Comparison of ENCODE assay signal across 12 cellular contexts in genomic region chr13:24267801-24268200, GRCh38. TPM values are rescaled to one million over a fixed set of nuclear protein-coding genes. Genes with fewer than 3 reads are reported as not detected.
DNase-seq lines count a peak whose midpoint lies in the region; ATAC-seq and TF ChIP-seq lines count a peak whose summit lies in the region.
"Had no signal": no experiment of that assay in that cellular context is flagged by ENCODE, and none has a peak within 500 bp of the region (broad histone marks: within the 10 kb centered on the region; RNA-seq: fewer than 3 reads in every experiment).

No MANE protein-coding gene starts in this region.

- H3K27me3 ChIP-seq in CD4-positive, alpha-beta T cell (ENCODE audit: control insufficient read depth, insufficient read depth, low read length): no peaks in the 10 kb centered on the region
- H3K27me3 ChIP-seq in Peyer's patch (no peaks in the 10 kb centered on the region), esophagus muscularis mucosa (no peaks in the 10 kb centered on the region), sigmoid colon (no peaks in the 10 kb centered on the region)

- H3K36me3 ChIP-seq in Peyer's patch (no peaks in the 10 kb centered on the region), esophagus muscularis mucosa (no peaks in the 10 kb centered on the region), sigmoid colon (no peaks in the 10 kb centered on the region)

- H3K4me3 Mint-ChIP-seq in CD4-positive, alpha-beta T cell: peak overlapping the region; percentile 89
- H3K4me3 Mint-ChIP-seq: mesothelial cell of epicardium had no signal

- no peak for TF ChIP-seq EP300 in esophagus muscularis mucosa (IDR thresholded peaks at IDR 0.05)
- TF ChIP-seq EP300 in sigmoid colon (IDR thresholded peaks at IDR 0.05): no peak

- H3K9me3 Mint-ChIP-seq in CD4-positive, alpha-beta T cell: no peaks in the 10 kb centered on the region
- H3K9me3 Mint-ChIP-seq: mesothelial cell of epicardium had no signal

- H3K27me3 Mint-ChIP-seq in CD4-positive, alpha-beta T cell: peaks cover 5% of the 10 kb centered on the region

- TF ChIP-seq POLR2A in Peyer's patch (IDR thresholded peaks at IDR 0.05) (no peak), esophagus muscularis mucosa (IDR thresholded peaks at IDR 0.05; ENCODE audit: low read depth) (no peak), sigmoid colon (IDR thresholded peaks at IDR 0.05) (no peak)

- H3K4me1 ChIP-seq in Peyer's patch (peaks cover 4 to 30% (median 9%) of the 10 kb centered on the region in 4 donors), esophagus muscularis mucosa (peaks cover 32 to 50% (median 39%) of the 10 kb centered on the region in 4 donors), sigmoid colon (peaks cover 0 to 45% (median 28%) of the 10 kb centered on the region in 4 donors)

- H3K27ac ChIP-seq in CD4-positive, alpha-beta T cell (ENCODE audit: low read depth, low read length): peak overlapping the region; percentile 99
- H3K27ac ChIP-seq in Peyer's patch: peak overlapping the region in 3 of 4 donors; percentile 56 to 61 (median 57)
- peak overlapping the region; percentile 33 to 58 (median 54) for H3K27ac ChIP-seq in esophagus muscularis mucosa (replicated peaks in 1 of 4)
- H3K27ac ChIP-seq in sigmoid colon: peak overlapping the region; percentile 37 to 61 (median 50)

- no peak for ATAC-seq in CD4-positive, alpha-beta T cell (ENCODE audit: poor library complexity)
- ATAC-seq in HG03571 (IDR thresholded peaks at IDR 0.05; ENCODE audit: unreplicated experiment): no peak

- H3K27ac Mint-ChIP-seq in CD4-positive, alpha-beta T cell: peak overlapping the region; percentile 97
- H3K27ac Mint-ChIP-seq: mesothelial cell of epicardium had no signal

- peaks cover 95% of the 10 kb centered on the region for H3K4me1 Mint-ChIP-seq in CD4-positive, alpha-beta T cell (ENCODE audit: low read depth)

- DNase-seq in CD4-positive, alpha-beta T cell: no peak
- no peak for DNase-seq in Peyer's patch
- DNase-seq in esophagus muscularis mucosa (ENCODE audit: extremely low spot score): no peak
- no peak for DNase-seq in sigmoid colon
- DNase-seq in pons (ENCODE audit: low spot score): no peak
- DNase-seq in NCI-H1417 (lab: John Stamatoyannopoulos, UW): no peak
- no peak for DNase-seq in RPMI8226
- DNase-seq: activated CD4-positive, CD25-positive, alpha-beta regulatory T cell treated with anti-CD3 and anti-CD28 coated beads, Interleukin-2, amount 50 U/mL, for 72 hours; Karpas-422; SHP77 treated with DMSO at 0.1 percent for 48 hours had no signal

- H3K4me3 ChIP-seq in Peyer's patch (no peak overlapping the region), esophagus muscularis mucosa (peak overlapping the region in 3 of 4 donors; percentile 6 to 32 (median 14)), sigmoid colon (peak overlapping the region in 2 of 4 donors; percentile 7 to 16)

- H3K9me3 ChIP-seq in CD4-positive, alpha-beta T cell (ENCODE audit: control insufficient read depth, low read length): no peaks in the 10 kb centered on the region
- H3K9me3 ChIP-seq in Peyer's patch (no peaks in the 10 kb centered on the region), esophagus muscularis mucosa (no peaks in the 10 kb centered on the region), sigmoid colon (no peaks in the 10 kb centered on the region)

- TF ChIP-seq CTCF in CD4-positive, alpha-beta T cell (IDR thresholded peaks at IDR 0.05): no peak
- TF ChIP-seq CTCF in Peyer's patch (IDR thresholded peaks at IDR 0.05) (no peak), esophagus muscularis mucosa (IDR thresholded peaks at IDR 0.05) (no peak), sigmoid colon (IDR thresholded peaks at IDR 0.05) (no peak)

- POLR2A ChIA-PET in CD4-positive, alpha-beta T cell (lab: Charles Lee): interaction anchor here (0.6 to 15.8 kb wide), 5 partner anchors 10 to 301 kb away, joined by 3 to 596 read pairs (median 3); no protein-coding TSS in a partner anchor

- CTCF ChIA-PET in CD4-positive, alpha-beta T cell (lab: Charles Lee): interaction anchor here (1.1 kb wide), 1 partner anchor 11 kb away, joined by 3 read pairs; no protein-coding TSS in a partner anchor

- WGBS in esophagus muscularis mucosa: 83% methylated on average over 2 of the region's 2 CpGs
- WGBS in sigmoid colon, 2 donors: 86 to 91% methylated on average over 2 of the region's 2 CpGs

- peaks cover 55% of the 10 kb centered on the region for H3K36me3 Mint-ChIP-seq in CD4-positive, alpha-beta T cell (ENCODE audit: low read depth)
- H3K36me3 Mint-ChIP-seq: mesothelial cell of epicardium had no signal

- intact Hi-C loops in CD4-positive, alpha-beta T cell (cut with DNase I, micrococcal nuclease): no loop called here
- intact Hi-C loops in esophagus muscularis mucosa (cut with DNase I): no loop called here
- intact Hi-C loops in sigmoid colon (cut with DNase I): no loop called here

RNA-seq across cellular contexts. Expression of gene C1QTNF9, which starts 41.6 kb away (rescaled TPM):
- total RNA-seq in CD4-positive, alpha-beta T cell: not detected
- under 1 TPM in 1 of 4 donors, not detected in 3; 0.40 TPM for total RNA-seq in Peyer's patch
- 1 to 10 TPM in 1 of 4 donors, under 1 TPM in 3; 0.32 to 2.0 (median 0.91) TPM for total RNA-seq in esophagus muscularis mucosa
- total RNA-seq in sigmoid colon: 1 to 10 TPM in 1 of 4 donors, under 1 TPM in 1, not detected in 2; 0.82 to 2.2 TPM
- under 1 TPM in 1 of 3 donors, not detected in 2; 0.19 TPM for polyA plus RNA-seq in sigmoid colon
- total RNA-seq: mesothelial cell of epicardium had no signal

Comparison
In these comparisons a context has a peak if more than half of its experiments do, and no peak if none do; other contexts are left out.
1. H3K4me3 ChIP-seq: peak in esophagus muscularis mucosa (3 of 4); none in Peyer's patch (0 of 4).
2. Peak in every context shown above with its lines, with median percentiles within 50 percentile points of each other: H3K27ac ChIP-seq.